Comparison of ENCODE assay signal across 19 cellular contexts in genomic region chr10:70558295-70558694, GRCh38. TPM values are rescaled to one million over a fixed set of nuclear protein-coding genes. Genes with fewer than 3 reads are reported as not detected.
DNase-seq lines count a peak whose midpoint lies in the region; ATAC-seq and TF ChIP-seq lines count a peak whose summit lies in the region.
"Had no signal": no experiment of that assay in that cellular context is flagged by ENCODE, and none has a peak within 500 bp of the region (broad histone marks: within the 10 kb centered on the region; RNA-seq: fewer than 3 reads in every experiment).

No MANE protein-coding gene starts in this region.

- DNase-seq in right cardiac atrium (peak in 2 of 3 donors; percentile 14 to 26), Right ventricle myocardium superior (no peak), endothelial cell (ENCODE audit: low spot score) (no peak), neural progenitor cell (ENCODE audit: low spot score) (no peak), OCI-M2 (lab: John Stamatoyannopoulos, UW; ENCODE audit: unreplicated experiment) (no peak), vagina (ENCODE audit: extremely low spot score in 2 of 2) (no peak)
- DNase-seq: amygdala, DMS153, foreskin melanocyte, NCI-H2171 treated with DMSO at 0.1 percent for 48 hours, NCI-H526 treated with DMSO at 0.1 percent for 48 hours, psoas muscle had no signal

- ATAC-seq in right cardiac atrium (no peak), Right ventricle myocardium superior (ENCODE audit: poor library complexity) (no peak), GM21576 (IDR thresholded peaks at IDR 0.05; ENCODE audit: unreplicated experiment) (no peak), GM21786 (IDR thresholded peaks at IDR 0.05; ENCODE audit: unreplicated experiment) (no peak)

- H3K9ac ChIP-seq in neural progenitor cell = no peak overlapping the region

- intact Hi-C loops in right cardiac atrium (cut with DNase I) = no loop called here
- intact Hi-C loops in Right ventricle myocardium superior (cut with DNase I) = loop anchor here (10.0 kb wide), 1 partner anchor 117 kb away; the partner anchor contains the start of gene ADAMTS14
- intact Hi-C loops in vagina (cut with DNase I) = no loop called here

- H3K9me3 ChIP-seq in right cardiac atrium (ENCODE audit: control insufficient read depth, low read length) = no peaks in the 10 kb centered on the region
- no peaks in the 10 kb centered on the region for H3K9me3 ChIP-seq in neural progenitor cell (ENCODE audit: low read depth)
- no peaks in the 10 kb centered on the region for H3K9me3 ChIP-seq in vagina
- H3K9me3 ChIP-seq: psoas muscle had no signal

- H3K4me2 ChIP-seq in neural progenitor cell = no peak overlapping the region

- no peaks in the 10 kb centered on the region for H3K79me2 ChIP-seq in neural progenitor cell (ENCODE audit: low read depth)

- H3K27me3 Mint-ChIP-seq in endothelial cell (ENCODE audit: unreplicated experiment) (peaks cover 30% of the 10 kb centered on the region), neural progenitor cell (ENCODE audit: insufficient read depth, low read depth) (no peaks in the 10 kb centered on the region)
- H3K27me3 Mint-ChIP-seq: activated CD4-positive, alpha-beta T cell treated with anti-CD3 and anti-CD28 coated beads, Interleukin-2, amount 10 ng/mL, durations not matched to agents 7 days and 5 days; CD4-positive, alpha-beta T cell had no signal

- peaks cover 38% of the 10 kb centered on the region for H3K4me1 Mint-ChIP-seq in endothelial cell (ENCODE audit: unreplicated experiment)
- H3K4me1 Mint-ChIP-seq in neural progenitor cell = peaks cover 35% of the 10 kb centered on the region

- no peaks in the 10 kb centered on the region for H3F3A ChIP-seq in neural progenitor cell (ENCODE audit: low read depth)

- 69% methylated on average over 11 of the region's 11 CpGs for WGBS in right cardiac atrium

- no peak for TF ChIP-seq CTCF in endothelial cell (IDR thresholded peaks at IDR 0.05; ENCODE audit: unreplicated experiment)
- TF ChIP-seq CTCF in neural progenitor cell (IDR thresholded peaks at IDR 0.05) = no peak
- TF ChIP-seq CTCF in vagina (IDR thresholded peaks at IDR 0.05) = no peak

- H3K4me1 ChIP-seq in right cardiac atrium (ENCODE audit: control insufficient read depth, insufficient read depth, low read length) (peaks cover 4% of the 10 kb centered on the region), neural progenitor cell (peaks cover 10% of the 10 kb centered on the region), vagina (peaks cover 15% of the 10 kb centered on the region)

- H3K36me3 Mint-ChIP-seq in endothelial cell (ENCODE audit: low read depth, unreplicated experiment) (peaks cover 39% of the 10 kb centered on the region), neural progenitor cell (no peaks in the 10 kb centered on the region)

- H3K27me3 ChIP-seq in right cardiac atrium (ENCODE audit: control insufficient read depth, insufficient read depth) (no peaks in the 10 kb centered on the region), neural progenitor cell (no peaks in the 10 kb centered on the region), vagina (no peaks in the 10 kb centered on the region)

- H3K4me3 Mint-ChIP-seq in endothelial cell (ENCODE audit: unreplicated experiment) (peak overlapping the region; percentile 77), neural progenitor cell (no peak overlapping the region)

- H3K27ac ChIP-seq in right cardiac atrium (ENCODE audit: low read length) (no peak overlapping the region), neural progenitor cell (no peak overlapping the region), vagina (no peak overlapping the region)
- H3K27ac ChIP-seq: psoas muscle had no signal

- TF ChIP-seq POLR2A in vagina (IDR thresholded peaks at IDR 0.05) = no peak

- H4K20me1 ChIP-seq in neural progenitor cell (ENCODE audit: low read depth) = no peaks in the 10 kb centered on the region

- no peak overlapping the region for H2AFZ ChIP-seq in neural progenitor cell (replicated peaks)

- H3K9me3 Mint-ChIP-seq in endothelial cell (ENCODE audit: unreplicated experiment) (no peaks in the 10 kb centered on the region), neural progenitor cell (no peaks in the 10 kb centered on the region)
- H3K9me3 Mint-ChIP-seq: activated CD4-positive, alpha-beta T cell treated with anti-CD3 and anti-CD28 coated beads, Interleukin-2, amount 10 ng/mL, durations not matched to agents 7 days and 5 days; CD4-positive, alpha-beta T cell had no signal

- H3K27ac Mint-ChIP-seq in endothelial cell (ENCODE audit: unreplicated experiment) (peak overlapping the region; percentile 68), neural progenitor cell (peak overlapping the region; percentile 80)
- H3K27ac Mint-ChIP-seq: CD4-positive, alpha-beta T cell had no signal

- H3K36me3 ChIP-seq in neural progenitor cell = no peaks in the 10 kb centered on the region
- no peaks in the 10 kb centered on the region for H3K36me3 ChIP-seq in vagina

- H3K4me3 ChIP-seq in right cardiac atrium (ENCODE audit: low read length) = no peak overlapping the region
- H3K4me3 ChIP-seq in neural progenitor cell = no peak overlapping the region
- no peak overlapping the region for H3K4me3 ChIP-seq in vagina
- H3K4me3 ChIP-seq: psoas muscle had no signal

RNA-seq across cellular contexts. Expression of gene PRF1, which starts 44.2 kb away (rescaled TPM):
- total RNA-seq in right cardiac atrium (1 to 10 TPM in 3 of 4 donors, under 1 TPM in 1; 0.81 to 2.9 (median 1.9) TPM), Right ventricle myocardium superior (2.2 TPM), endothelial cell (ENCODE audit: unreplicated experiment) (not detected), neural progenitor cell (ENCODE audit: low replicate concordance) (not detected in 2 replicates), vagina (20.9 TPM)
- polyA plus RNA-seq in right cardiac atrium = 1.1 TPM
- total RNA-seq: H1 had no signal
- polyA plus RNA-seq: AG04450, neural cell had no signal

Comparison
In these comparisons a context has a peak if more than half of its experiments do, and no peak if none do; other contexts are left out.
1. DNase-seq: peak in right cardiac atrium (2 of 3); none in Right ventricle myocardium superior (single experiment), endothelial cell (single experiment), neural progenitor cell (single experiment), OCI-M2 (single experiment) and vagina (0 of 2).